Comparison of ENCODE assay signal across 18 cellular contexts in the genomic region with DNA sequence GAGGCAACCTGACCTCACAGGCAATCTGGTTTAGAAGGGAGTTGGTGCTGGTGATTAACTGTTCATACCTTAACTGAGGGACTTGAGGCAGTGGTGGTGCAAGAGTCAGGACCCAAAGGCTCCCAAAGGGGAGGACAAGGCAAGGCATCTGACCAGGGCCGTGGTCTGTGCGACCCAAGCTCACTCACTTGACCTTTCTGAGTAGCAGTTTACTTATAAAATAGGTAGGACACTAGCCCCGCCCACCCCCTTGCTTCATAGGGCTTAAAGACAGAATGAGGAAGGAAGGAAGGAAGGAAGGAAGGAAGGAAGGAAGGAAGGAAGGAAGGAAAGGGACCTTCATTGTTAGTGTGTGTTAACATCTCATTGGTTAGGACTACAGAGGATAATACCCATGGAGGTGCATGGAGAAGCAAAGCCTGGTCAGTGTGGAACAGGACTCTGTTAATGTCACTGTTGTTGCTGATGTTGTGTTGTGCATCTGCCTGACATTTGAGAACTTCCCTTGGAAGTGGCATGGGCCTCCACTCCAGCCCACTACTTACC. TPM values are rescaled to one million over a fixed set of nuclear protein-coding genes. Genes with fewer than 3 reads are reported as not detected.
"Had no signal": no experiment of that assay in that cellular context is flagged by ENCODE, and none has a peak within 500 bp of the region (broad histone marks: within the 10 kb centered on the region; RNA-seq: fewer than 3 reads in every experiment).

No MANE protein-coding gene starts in this region.

- H3K9me3 ChIP-seq: heart left ventricle, mucosa of descending colon, neutrophil had no signal

- DNase-seq: cortex of kidney; dorsolateral prefrontal cortex; effector memory CD4-positive, alpha-beta T cell; heart left ventricle; hippocampal formation; kidney glomerular epithelial cell; mammary epithelial cell; mucosa of descending colon; naive thymus-derived CD8-positive, alpha-beta T cell; small intestine; stimulated activated CD4-positive, alpha-beta T cell treated with anti-CD3 and anti-CD28 coated beads, Interleukin-12 subunit alpha, Interleukin-12 subunit beta, amount 100 ng/mL, for 4 hours; stimulated activated naive CD4-positive, alpha-beta T cell treated with Interleukin-2 at 50 U/mL for 16 hours; trophoblast cell had no signal

- H3K9me3 Mint-ChIP-seq: naive thymus-derived CD8-positive, alpha-beta T cell had no signal

- H3K27ac Mint-ChIP-seq: naive thymus-derived CD8-positive, alpha-beta T cell had no signal

- H3K36me3 ChIP-seq: heart left ventricle, neutrophil had no signal

- ATAC-seq: esophagus mucosa; heart left ventricle; naive thymus-derived CD8-positive, alpha-beta T cell had no signal

- H3K4me3 ChIP-seq: dorsolateral prefrontal cortex, heart left ventricle, mucosa of descending colon had no signal

- H3K27ac ChIP-seq: dorsolateral prefrontal cortex, heart left ventricle, neutrophil had no signal

- H3K36me3 Mint-ChIP-seq: naive thymus-derived CD8-positive, alpha-beta T cell had no signal

- H3K4me3 Mint-ChIP-seq: naive thymus-derived CD8-positive, alpha-beta T cell had no signal

RNA-seq across cellular contexts. Expression of gene KCNA2, which starts 4.7 kb away (rescaled TPM):
- total RNA-seq: glomerular endothelial cell, osteoblast, pulmonary artery endothelial cell had no signal
